19 cellular contexts compared by ENCODE assay signal in genomic region chr6:33040157-33040556, GRCh38. TPM values are rescaled to one million over a fixed set of nuclear protein-coding genes. Genes with fewer than 3 reads are reported as not detected.
DNase-seq lines count a peak whose midpoint lies in the region; ATAC-seq, FAIRE-seq and TF ChIP-seq lines count a peak whose summit lies in the region.
"Had no signal": no experiment of that assay in that cellular context is flagged by ENCODE, and none has a peak within 500 bp of the region (broad histone marks: within the 10 kb centered on the region; RNA-seq: fewer than 3 reads in every experiment).

No MANE protein-coding gene starts in this region.

- no peaks in the 10 kb centered on the region for H3K4me1 Mint-ChIP-seq in CD8-positive, alpha-beta T cell (ENCODE audit: low read depth)
- H3K4me1 Mint-ChIP-seq: CD8-positive, alpha-beta memory T cell had no signal

- 0% methylated on average over 2 of the region's 2 CpGs for WGBS in GM12878 (ENCODE audit: insufficient coverage, insufficient replicate concordance, low lambda C conversion rate, missing lambda C conversion rate)
- 32% methylated on average over 2 of the region's 2 CpGs for WGBS in SK-N-SH (ENCODE audit: low lambda C conversion rate)

- no peak overlapping the region for H3K4me3 ChIP-seq in HEK293 (ENCODE audit: low read depth, low read length)
- no peak overlapping the region for H3K4me3 ChIP-seq in GM12878
- H3K4me3 ChIP-seq in CD8-positive, alpha-beta T cell (ENCODE audit: low read depth, low read length) = no peak overlapping the region
- no peak overlapping the region for H3K4me3 ChIP-seq in SK-N-SH (ENCODE audit: low read depth in 2 of 2, low read length in 1 of 2)
- H3K4me3 ChIP-seq: GM23248, K562 had no signal

- no peaks in the 10 kb centered on the region for H3K36me3 Mint-ChIP-seq in CD8-positive, alpha-beta T cell

- TF ChIP-seq POLR2A in GM12891 (IDR thresholded peaks at IDR 0.05; ENCODE audit: low read depth, low read length) (no peak), GM12878 (IDR thresholded peaks at IDR 0.05; ENCODE audit: low read depth, low read length) (no peak)

- H3K27ac ChIP-seq in HEK293 (ENCODE audit: extremely low read depth, low read depth, low read length) (no peak overlapping the region), GM12878 (ENCODE audit: control insufficient read depth, insufficient read depth) (no peak overlapping the region), SK-N-SH (ENCODE audit: low read depth in 2 of 2, low read length in 1 of 2) (no peak overlapping the region)
- no peak overlapping the region for H3K27ac ChIP-seq in CD8-positive, alpha-beta T cell (ENCODE audit: low read depth, low read length)
- H3K27ac ChIP-seq: C4-2B, GM23248 had no signal

- DNase-seq in GM12891 (ENCODE audit: insufficient read length, low spot score) (no peak), GM12878 (ENCODE audit: low read depth, low spot score) (peak; percentile 41), SK-N-SH (no peak), activated T-cell treated with anti-CD3 and anti-CD28 coated beads for 4 hours (no peak), NCI-H2107 treated with DMSO at 0.1 percent for 48 hours (lab: John Stamatoyannopoulos, UW; ENCODE audit: unreplicated experiment) (no peak)
- DNase-seq in CD8-positive, alpha-beta T cell = no peak
- DNase-seq: BE2C; Caco-2; CD8-positive, alpha-beta memory T cell; DMS79; GM23248 had no signal

- no TSS peak for BruUV-seq in GM12878 (replicated peaks; lab: Mats Ljungman, UMichigan)

- POLR2A ChIA-PET in HEK293 (lab: Yijun Ruan, JAX) = no interaction called here
- POLR2A ChIA-PET in GM12878 (lab: Charles Lee) = interaction anchor here (1.2 to 2.3 kb wide), 5 partner anchors 9 to 210 kb away, joined by 4 to 12 read pairs (median 7); partner anchors contain the start of gene HLA-DPB1
- POLR2A ChIA-PET in CD8-positive, alpha-beta T cell (lab: Charles Lee) = no interaction called here
- POLR2A ChIA-PET in SK-N-SH (lab: Yijun Ruan, JAX) = no interaction called here

- H3K9me3 ChIP-seq in HEK293 (ENCODE audit: control insufficient read depth, insufficient read depth, low read depth, low read length) (no peaks in the 10 kb centered on the region), GM12878 (replicated peaks; ENCODE audit: control insufficient read depth, insufficient read depth, low read length) (peaks cover 2% of the 10 kb centered on the region), SK-N-SH (no peaks in the 10 kb centered on the region)
- no peaks in the 10 kb centered on the region for H3K9me3 ChIP-seq in CD8-positive, alpha-beta T cell (ENCODE audit: low read length)
- H3K9me3 ChIP-seq: BE2C had no signal

- H3K27me3 ChIP-seq in GM12878 (replicated peaks in 1 of 2; ENCODE audit: control insufficient read depth in 2 of 2, insufficient read depth in 2 of 2, low read length in 1 of 2) (no peaks in the 10 kb centered on the region), SK-N-SH (ENCODE audit: insufficient read depth) (no peaks in the 10 kb centered on the region; the same call in 1 of the 2 replicates)
- H3K27me3 ChIP-seq in CD8-positive, alpha-beta T cell (ENCODE audit: insufficient read depth, low read length) = no peaks in the 10 kb centered on the region

- H3K27ac Mint-ChIP-seq in CD8-positive, alpha-beta T cell = no peak overlapping the region
- H3K27ac Mint-ChIP-seq: CD8-positive, alpha-beta memory T cell had no signal

- in situ Hi-C loops in GM12878 (cut with MboI) = no loop called here

- SMC1A ChIA-PET in GM12878 (lab: Charles Lee; ENCODE audit: uncharacterized antibody, unreplicated experiment) = interaction anchor here (0.8 to 1.5 kb wide), 8 partner anchors 8 to 33 kb away, joined by 3 to 6 read pairs (median 4); partner anchors contain the start of gene HLA-DPA1

- CTCF ChIA-PET in HEK293 (lab: Yijun Ruan, JAX) = interaction anchor here (0.6 to 1.2 kb wide), 3 partner anchors 9 to 988 kb away, joined by 3 to 4 read pairs (median 3); no protein-coding TSS in a partner anchor
- CTCF ChIA-PET in GM12878 (lab: Yijun Ruan, JAX) = interaction anchor here (1.2 to 1.7 kb wide), 2 partner anchors 10 to 26 kb away, joined by 3 to 23 read pairs; no protein-coding TSS in a partner anchor
- CTCF ChIA-PET in CD8-positive, alpha-beta T cell (lab: Charles Lee) = no interaction called here
- CTCF ChIA-PET in SK-N-SH (lab: Yijun Ruan, JAX) = no interaction called here

- no peaks in the 10 kb centered on the region for H3K9me2 ChIP-seq in SK-N-SH

- no peaks in the 10 kb centered on the region for H3K79me2 ChIP-seq in GM12878 (ENCODE audit: control insufficient read depth, insufficient read depth, low read length)
- H3K79me2 ChIP-seq in SK-N-SH (ENCODE audit: insufficient read depth) = no peaks in the 10 kb centered on the region

- no peak for TF ChIP-seq CTCF in HEK293 (tag by site-specific recombination; IDR thresholded peaks at IDR 0.05)
- no peak for TF ChIP-seq CTCF in GM12878 (IDR thresholded peaks at IDR 0.05 in 2 of 3, conservative IDR thresholded peaks at IDR 0.05 in 1 of 3; ENCODE audit: control insufficient read depth in 2 of 3, extremely low read depth in 1 of 3, insufficient read depth in 1 of 3, low read depth in 3 of 3, low read length in 3 of 3)
- no peak for TF ChIP-seq CTCF in CD8-positive, alpha-beta T cell (IDR thresholded peaks at IDR 0.05)
- TF ChIP-seq CTCF in SK-N-SH (IDR thresholded peaks at IDR 0.05) = no peak

- H2AFZ ChIP-seq in GM12878 (ENCODE audit: control insufficient read depth, low read depth, low read length) (peak overlapping the region; percentile 23; the same call in 1 of the 2 replicates), SK-N-SH (ENCODE audit: low read depth) (no peak overlapping the region)
- H2AFZ ChIP-seq: GM23248 had no signal

- H3K9ac ChIP-seq in GM12878 (ENCODE audit: control insufficient read depth, insufficient read depth, low read length) = no peak overlapping the region
- no peak overlapping the region for H3K9ac ChIP-seq in SK-N-SH
- H3K9ac ChIP-seq: GM23248 had no signal

- RAD21 ChIA-PET in GM12878 (lab: Charles Lee; ENCODE audit: unreplicated experiment) = no interaction called here

- H3K4me1 ChIP-seq in HEK293 (ENCODE audit: control insufficient read depth, insufficient read depth, low read length) (no peaks in the 10 kb centered on the region), GM12878 (ENCODE audit: control insufficient read depth, insufficient read depth, low read length) (peaks cover 7% of the 10 kb centered on the region; the same call in 1 of the 2 replicates), SK-N-SH (ENCODE audit: control insufficient read depth in 1 of 2, insufficient read depth in 2 of 2, low read depth in 1 of 2, low read length in 1 of 2) (no peaks in the 10 kb centered on the region)
- no peaks in the 10 kb centered on the region for H3K4me1 ChIP-seq in CD8-positive, alpha-beta T cell (ENCODE audit: insufficient read depth, low read length)
- H3K4me1 ChIP-seq: BE2C, Caco-2 had no signal

- H3K9me3 Mint-ChIP-seq in CD8-positive, alpha-beta T cell = peaks cover 11% of the 10 kb centered on the region

- H3K36me3 ChIP-seq in HEK293 (ENCODE audit: control insufficient read depth in 2 of 2, insufficient read depth in 1 of 2, low read length in 2 of 2) (no peaks in the 10 kb centered on the region), GM12878 (ENCODE audit: control insufficient read depth in 2 of 2, insufficient read depth in 2 of 2, low read length in 1 of 2) (no peaks in the 10 kb centered on the region), SK-N-SH (replicated peaks in 1 of 2; ENCODE audit: control insufficient read depth in 1 of 2, insufficient read depth in 2 of 2, low read length in 1 of 2) (no peaks in the 10 kb centered on the region)
- no peaks in the 10 kb centered on the region for H3K36me3 ChIP-seq in CD8-positive, alpha-beta T cell (ENCODE audit: insufficient read depth, low read length)
- H3K36me3 ChIP-seq: BE2C had no signal

- no peak overlapping the region for H3K4me3 Mint-ChIP-seq in CD8-positive, alpha-beta T cell
- H3K4me3 Mint-ChIP-seq: CD8-positive, alpha-beta memory T cell had no signal

- intact Hi-C loops in GM12878 (cut with micrococcal nuclease; ENCODE audit: unreplicated experiment) = no loop called here
- intact Hi-C loops in CD8-positive, alpha-beta T cell (cut with DNase I, micrococcal nuclease) = no loop called here

- FAIRE-seq in GM12891 (lab: Jason Lieb, UNC) = peak; percentile 74
- peak; percentile 89 for FAIRE-seq in GM12878 (lab: Jason Lieb, UNC)
- FAIRE-seq: A204.1, H54, K562 had no signal

- TF ChIP-seq EP300 in GM12878 (IDR thresholded peaks at IDR 0.05; ENCODE audit: borderline replicate concordance in 1 of 2, control insufficient read depth in 1 of 2, low read depth in 2 of 2, low read length in 2 of 2) (no peak), SK-N-SH (IDR thresholded peaks at IDR 0.05; ENCODE audit: borderline replicate concordance in 1 of 2, low read depth in 1 of 2, low read length in 1 of 2) (no peak)

- peak; percentile 91 for ATAC-seq in GM12878
- ATAC-seq in CD8-positive, alpha-beta T cell = no peak
- ATAC-seq: HCT116, K562 had no signal

- H3K4me2 ChIP-seq in GM12878 (ENCODE audit: control insufficient read depth, insufficient read depth) = no peak overlapping the region
- no peak overlapping the region for H3K4me2 ChIP-seq in SK-N-SH

- TF ChIP-seq RAD21 in GM12878 (IDR thresholded peaks at IDR 0.05; ENCODE audit: insufficient read depth, low read depth, low read length) = no peak
- TF ChIP-seq RAD21 in SK-N-SH (IDR thresholded peaks at IDR 0.05; ENCODE audit: low read length) = no peak

- no peaks in the 10 kb centered on the region for H3F3A ChIP-seq in SK-N-SH (replicated peaks; ENCODE audit: insufficient read depth)

- H4K20me1 ChIP-seq in GM12878 (ENCODE audit: control insufficient read depth, insufficient read depth) = no peaks in the 10 kb centered on the region
- no peaks in the 10 kb centered on the region for H4K20me1 ChIP-seq in SK-N-SH (ENCODE audit: insufficient read depth)

- peaks cover 11% of the 10 kb centered on the region for H3K27me3 Mint-ChIP-seq in CD8-positive, alpha-beta T cell (ENCODE audit: low read depth)

RNA-seq across cellular contexts. Expression of gene HLA-DOA, which starts 30.8 kb away (rescaled TPM):
- 110 TPM for polyA plus RNA-seq in GM12891 (2012; ENCODE audit: low read depth, missing spikeins)
- total RNA-seq in GM12878 (2013; cell fraction: nucleolus; rRNA removed) = 47.7 and 47.9 TPM in 2 replicates
- total RNA-seq in GM12878 (2014; rRNA removed) (99.2 and 108 TPM in 2 replicates), GM12878 (2014; rRNA removed; fragmentation: Illumina TruSeq; extraction: Trizol) (64.6 and 69.1 TPM in 2 replicates), GM12878 (2021) (73.3 and 73.5 TPM in 2 replicates)
- 45.0 TPM for polyA plus RNA-seq in GM12878 (2011; ENCODE audit: low read depth)
- polyA plus RNA-seq in GM12878 (2011; rRNA removed) (31.3 and 46.7 TPM in 2 replicates), GM12878 (2014; fragmentation: Illumina TruSeq; extraction: Trizol) (69.9 and 79.3 TPM in 2 replicates), GM12878 (2014; fragmentation: Nextera tagmentation; extraction: Ambion mirVana) (10 to 100 TPM in 1 of 2 experiments, 1 to 10 TPM in 1; 8.8 to 21.1 TPM), GM12878 (2014; rRNA removed) (99.8 and 104 TPM in 2 replicates), GM12878 (2016; fragmentation: Nextera tagmentation; extraction: Ambion mirVana) (10 to 100 TPM; 44.9 to 47.6 TPM), SK-N-SH (2012; rRNA removed) (not detected in 2 replicates)
- polyA plus RNA-seq in GM12878 (2011; cell fraction: cytosol; rRNA removed) = 77.6 and 86.9 TPM in 2 replicates
- polyA plus RNA-seq in GM12878 (2011; cell fraction: nucleus; rRNA removed) = 77.0 and 89.9 TPM in 2 replicates
- 78.7 and 83.9 TPM in 2 replicates for polyA plus RNA-seq in GM12878 (2012)
- 45.5 and 61.2 TPM in 2 replicates for polyA minus RNA-seq in GM12878 (2011; rRNA and poly(A)+ RNA removed)
- polyA minus RNA-seq in GM12878 (2011; cell fraction: cytosol; rRNA and poly(A)+ RNA removed) = 40.4 and 47.3 TPM in 2 replicates
- 35.9 and 56.4 TPM in 2 replicates for polyA minus RNA-seq in GM12878 (2011; cell fraction: nucleus; rRNA and poly(A)+ RNA removed)
- total RNA-seq in CD8-positive, alpha-beta T cell = 10 to 100 TPM; 16.2 to 18.5 TPM
- not detected in 2 replicates for polyA plus RNA-seq in SK-N-SH (2012; cell fraction: cytosol; rRNA removed)
- not detected in 2 replicates for polyA plus RNA-seq in SK-N-SH (2012; cell fraction: nucleus; rRNA removed)
- total RNA-seq: Caco-2, GM23248 had no signal
- polyA plus RNA-seq: AG04450, K562 had no signal

RNA-seq across cellular contexts. Expression of gene HLA-DPA1, which starts 33.3 kb away (rescaled TPM):
- polyA plus RNA-seq in GM12891 (2012; ENCODE audit: low read depth, missing spikeins) = 1,963 TPM
- total RNA-seq in GM12878 (2013; cell fraction: nucleolus; rRNA removed) = 426 and 443 TPM in 2 replicates
- total RNA-seq in GM12878 (2014; rRNA removed) (1,084 and 1,097 TPM in 2 replicates), GM12878 (2014; rRNA removed; fragmentation: Illumina TruSeq; extraction: Trizol) (990 and 1,018 TPM in 2 replicates), GM12878 (2021) (707 and 749 TPM in 2 replicates)
- 802 TPM for polyA plus RNA-seq in GM12878 (2011; ENCODE audit: low read depth)
- polyA plus RNA-seq in GM12878 (2011; rRNA removed) (1,074 and 1,640 TPM in 2 replicates), GM12878 (2014; fragmentation: Illumina TruSeq; extraction: Trizol) (1,388 and 1,535 TPM in 2 replicates), GM12878 (2014; fragmentation: Nextera tagmentation; extraction: Ambion mirVana) (100 to 1,000 TPM; 508 to 665 TPM), GM12878 (2014; rRNA removed) (952 and 1,003 TPM in 2 replicates), GM12878 (2016; fragmentation: Nextera tagmentation; extraction: Ambion mirVana) (100 to 1,000 TPM; 640 to 684 TPM), SK-N-SH (2012; rRNA removed) (1.6 and 1.9 TPM in 2 replicates)
- 1,290 and 1,476 TPM in 2 replicates for polyA plus RNA-seq in GM12878 (2011; cell fraction: cytosol; rRNA removed)
- 450 and 715 TPM in 2 replicates for polyA plus RNA-seq in GM12878 (2011; cell fraction: nucleus; rRNA removed)
- polyA plus RNA-seq in GM12878 (2012) = 953 and 1,333 TPM in 2 replicates
- polyA minus RNA-seq in GM12878 (2011; rRNA and poly(A)+ RNA removed) = 630 and 837 TPM in 2 replicates
- 250 and 316 TPM in 2 replicates for polyA minus RNA-seq in GM12878 (2011; cell fraction: cytosol; rRNA and poly(A)+ RNA removed)
- 116 and 131 TPM in 2 replicates for polyA minus RNA-seq in GM12878 (2011; cell fraction: nucleus; rRNA and poly(A)+ RNA removed)
- total RNA-seq in CD8-positive, alpha-beta T cell = 10 to 100 TPM; 40.5 to 45.7 TPM
- 1.1 and 1.2 TPM in 2 replicates for polyA plus RNA-seq in SK-N-SH (2012; cell fraction: cytosol; rRNA removed)
- polyA plus RNA-seq in SK-N-SH (2012; cell fraction: nucleus; rRNA removed) = 0.36 and 1.1 TPM in 2 replicates
- total RNA-seq: Caco-2, G401 had no signal

RNA-seq across cellular contexts. Expression of gene HLA-DPB1, which starts 35.6 kb away (rescaled TPM):
- polyA plus RNA-seq in GM12891 (2012; ENCODE audit: low read depth, missing spikeins) = 654 TPM
- total RNA-seq in GM12878 (2013; cell fraction: nucleolus; rRNA removed) = 134 and 137 TPM in 2 replicates
- total RNA-seq in GM12878 (2014; rRNA removed) = 395 and 404 TPM in 2 replicates
- 285 and 287 TPM in 2 replicates for total RNA-seq in GM12878 (2014; rRNA removed; fragmentation: Illumina TruSeq; extraction: Trizol)
- 481 and 486 TPM in 2 replicates for total RNA-seq in GM12878 (2021)
- 254 TPM for polyA plus RNA-seq in GM12878 (2011; ENCODE audit: low read depth)
- 292 and 430 TPM in 2 replicates for polyA plus RNA-seq in GM12878 (2011; rRNA removed)
- 502 and 678 TPM in 2 replicates for polyA plus RNA-seq in GM12878 (2011; cell fraction: cytosol; rRNA removed)
- 323 and 407 TPM in 2 replicates for polyA plus RNA-seq in GM12878 (2011; cell fraction: nucleus; rRNA removed)
- polyA plus RNA-seq in GM12878 (2012) = 456 and 490 TPM in 2 replicates
- 226 and 305 TPM in 2 replicates for polyA plus RNA-seq in GM12878 (2014; fragmentation: Illumina TruSeq; extraction: Trizol)
- 100 to 1,000 TPM; 101 to 177 TPM for polyA plus RNA-seq in GM12878 (2014; fragmentation: Nextera tagmentation; extraction: Ambion mirVana)
- polyA plus RNA-seq in GM12878 (2014; rRNA removed) = 675 and 740 TPM in 2 replicates
- 100 to 1,000 TPM; 346 to 359 TPM for polyA plus RNA-seq in GM12878 (2016; fragmentation: Nextera tagmentation; extraction: Ambion mirVana)
- 225 and 371 TPM in 2 replicates for polyA minus RNA-seq in GM12878 (2011; rRNA and poly(A)+ RNA removed)
- polyA minus RNA-seq in GM12878 (2011; cell fraction: cytosol; rRNA and poly(A)+ RNA removed) = 92.2 and 105 TPM in 2 replicates
- polyA minus RNA-seq in GM12878 (2011; cell fraction: nucleus; rRNA and poly(A)+ RNA removed) = 45.3 and 62.7 TPM in 2 replicates
- total RNA-seq in CD8-positive, alpha-beta T cell = 10 to 100 TPM; 55.3 to 58.6 TPM
- polyA plus RNA-seq in SK-N-SH (2012; rRNA removed) = 1.0 and 2.0 TPM in 2 replicates
- polyA plus RNA-seq in SK-N-SH (2012; cell fraction: cytosol; rRNA removed) = 0.67 and 1.3 TPM in 2 replicates
- 0.45 and 1.1 TPM in 2 replicates for polyA plus RNA-seq in SK-N-SH (2012; cell fraction: nucleus; rRNA removed)
- total RNA-seq: Caco-2, G401 had no signal

Comparison
In these comparisons a context has a peak if more than half of its experiments do, and no peak if none do; other contexts are left out.
1. RNA of gene HLA-DPA1, which starts 33.3 kb away (total RNA-seq): 426 to 1,097 TPM in GM12878; 40.5 to 45.7 TPM in CD8-positive, alpha-beta T cell; every median in the first group is over 4 times any median in the second.
2. CTCF ChIA-PET loops: an anchor here in HEK293 (0.6 to 1.2 kb wide) and GM12878 (1.2 to 1.7 kb wide); none called in CD8-positive, alpha-beta T cell and SK-N-SH.